ENCODE assay signal across 25 cellular contexts in the genomic region with DNA sequence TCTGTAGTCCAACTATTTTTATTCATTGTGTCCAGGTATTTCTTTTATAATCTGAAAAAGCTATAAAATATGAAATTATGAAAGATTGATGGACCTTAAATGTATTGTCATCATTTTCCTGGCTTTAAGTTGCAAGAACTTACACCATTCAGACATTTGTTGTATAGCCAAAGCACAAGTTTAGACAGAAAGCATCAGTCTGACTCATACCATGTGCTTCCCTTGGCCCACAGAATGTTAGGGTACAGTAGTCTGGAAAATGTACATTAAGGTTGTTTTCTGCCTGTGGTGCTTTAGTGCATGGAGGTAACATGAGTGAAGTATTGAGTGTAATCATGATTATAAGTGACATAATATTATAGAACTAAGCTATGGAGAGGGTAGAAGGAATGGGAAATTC.
"Had no signal": no experiment of that assay in that cellular context is flagged by ENCODE, and none has a peak within 500 bp of the region (broad histone marks: within the 10 kb centered on the region; RNA-seq: fewer than 3 reads in every experiment).

No MANE protein-coding gene starts in this region.

- H3K27me3 ChIP-seq: SJCRH30 had no signal

- H3K9ac ChIP-seq: KMS-11 had no signal

- H3K4me2 ChIP-seq: KMS-11 had no signal

- H3K4me3 ChIP-seq: K562, SJCRH30 had no signal

- DNase-seq: Kasumi-1, MV-4-11, NCI-H1048, NCI-H1105, NCI-H1417 treated with DMSO at 0.1 percent for 48 hours, NCI-H146, NCI-H1694 treated with DMSO at 0.1 percent for 48 hours, NCI-H1930, NCI-H2081, NCI-H2107, NCI-H2227 treated with DMSO at 0.1 percent for 48 hours, NCI-H524, NCI-H69, NCI-H774, RPMI8226, SHP77 treated with DMSO at 0.1 percent for 48 hours, SJCRH30 had no signal

- FAIRE-seq: HTR-8/SVneo, K562, RCC 7860 had no signal

- ATAC-seq: K562, Right ventricle myocardium inferior, SK-N-SH treated with all-trans-retinoic acid at 6 μM for 48 hours had no signal

- H3K27ac Mint-ChIP-seq: IgD-negative memory B cell had no signal

- H3K9me3 ChIP-seq: SJCRH30 had no signal

- H3K27ac ChIP-seq: HL-60, KMS-11, SJCRH30 had no signal

- H3K36me3 ChIP-seq: SJCRH30 had no signal

- H3K36me3 Mint-ChIP-seq: IgD-negative memory B cell had no signal

- H3K4me1 ChIP-seq: SJCRH30 had no signal

- H3K4me3 Mint-ChIP-seq: IgD-negative memory B cell had no signal
